15 cellular contexts compared by ENCODE assay signal in genomic region chr4:77801260-77801608, GRCh38. TPM values are rescaled to one million over a fixed set of nuclear protein-coding genes. Genes with fewer than 3 reads are reported as not detected.
DNase-seq lines count a peak whose midpoint lies in the region; ATAC-seq, FAIRE-seq and TF ChIP-seq lines count a peak whose summit lies in the region.
"Had no signal": no experiment of that assay in that cellular context is flagged by ENCODE, and none has a peak within 500 bp of the region (broad histone marks: within the 10 kb centered on the region; RNA-seq: fewer than 3 reads in every experiment).

No MANE protein-coding gene starts in this region.

- intact Hi-C loops in HepG2 (cut with micrococcal nuclease; ENCODE audit: unreplicated experiment) (no loop called here), lower lobe of right lung (cut with DNase I) (no loop called here), vagina (cut with DNase I) (no loop called here)

- H3K79me2 ChIP-seq in HepG2 (ENCODE audit: insufficient read depth, low read length), result peaks cover 86% of the 10 kb centered on the region

- 36% methylated on average over 1 of the region's 1 CpG for WGBS in liver
- 91% methylated on average over 1 of the region's 1 CpG for WGBS in HepG2 (ENCODE audit: low lambda C conversion rate)

- H3K9me3 ChIP-seq in liver (ENCODE audit: control insufficient read depth in 4 of 4, low read length in 3 of 4), result no peaks in the 10 kb centered on the region
- H3K9me3 ChIP-seq in HepG2 (ENCODE audit: low read length), result no peaks in the 10 kb centered on the region
- H3K9me3 ChIP-seq in lower lobe of right lung, result no peaks in the 10 kb centered on the region
- no peaks in the 10 kb centered on the region for H3K9me3 ChIP-seq in vagina
- H3K9me3 ChIP-seq in WERI-Rb-1 (ENCODE audit: severe bottlenecking), result no peaks in the 10 kb centered on the region
- H3K9me3 ChIP-seq: Caco-2, testis had no signal

- DNase-seq in HepG2 (ENCODE audit: low spot score) (no peak), lower lobe of right lung (no peak), vagina (ENCODE audit: extremely low spot score in 2 of 2) (no peak), WERI-Rb-1 (no peak)
- no peak for DNase-seq in activated CD8-positive, alpha-beta T cell treated with anti-CD3 and anti-CD28 coated beads, Interleukin-2, amount 10 ng/mL, durations not matched to agents 7 days and 5 days
- DNase-seq: activated effector memory CD4-positive, alpha-beta T cell treated with anti-CD3 and anti-CD28 coated beads, Interleukin-2, amount 50 U/mL, for 16 hours; Caco-2; hypothalamus; NCI-H82; stimulated activated CD4-positive, alpha-beta T cell treated with anti-CD3 and anti-CD28 coated beads, Interleukin-1b, Interleukin-23, amount 100 ng/mL, for 48 hours; testis had no signal

- no TSS peak for BruUV-seq in HepG2 (replicated peaks; lab: Mats Ljungman, UMichigan)

- H3K9ac ChIP-seq in liver (ENCODE audit: low read depth in 1 of 2, low read length in 2 of 2), result no peak overlapping the region
- no peak overlapping the region for H3K9ac ChIP-seq in HepG2 (ENCODE audit: insufficient read depth, low read depth, low read length)

- peaks cover 19% of the 10 kb centered on the region for H4K20me1 ChIP-seq in HepG2 (ENCODE audit: insufficient read depth, low read length)

- TF ChIP-seq RAD21 in liver (IDR thresholded peaks at IDR 0.05) (no peak), HepG2 (CRISPR knock-in tag; IDR thresholded peaks at IDR 0.05) (no peak)

- TF ChIP-seq POLR2A in HepG2 (IDR thresholded peaks at IDR 0.05; ENCODE audit: insufficient read depth in 1 of 2, low read depth in 2 of 2, low read length in 2 of 2) (no peak), vagina (IDR thresholded peaks at IDR 0.05) (no peak)

- H3K4me3 ChIP-seq in liver (ENCODE audit: low read depth in 1 of 3, low read length in 3 of 3) (no peak overlapping the region), HepG2 (replicated peaks in 1 of 3; ENCODE audit: insufficient read depth in 1 of 3, low read depth in 2 of 3, low read length in 3 of 3) (no peak overlapping the region), lower lobe of right lung (peak overlapping the region; percentile 9), vagina (no peak overlapping the region), WERI-Rb-1 (ENCODE audit: low read depth, low read length) (no peak overlapping the region)
- H3K4me3 ChIP-seq: testis had no signal

- peak overlapping the region; percentile 59 for H3K4me3 Mint-ChIP-seq in activated CD8-positive, alpha-beta T cell treated with anti-CD3 and anti-CD28 coated beads, Interleukin-2, amount 10 ng/mL, durations not matched to agents 7 days and 5 days

- H3K36me3 Mint-ChIP-seq in activated CD8-positive, alpha-beta T cell treated with anti-CD3 and anti-CD28 coated beads, Interleukin-2, amount 10 ng/mL, durations not matched to agents 7 days and 5 days (ENCODE audit: low read depth), result peaks cover 41% of the 10 kb centered on the region

- peaks cover 68% of the 10 kb centered on the region for H3K4me1 Mint-ChIP-seq in activated CD8-positive, alpha-beta T cell treated with anti-CD3 and anti-CD28 coated beads, Interleukin-2, amount 10 ng/mL, durations not matched to agents 7 days and 5 days (ENCODE audit: low read depth)

- H3K36me3 ChIP-seq in liver (ENCODE audit: control insufficient read depth in 4 of 4, insufficient read depth in 3 of 4, low read depth in 1 of 4, low read length in 3 of 4) (no peaks in the 10 kb centered on the region), HepG2 (replicated peaks in 1 of 2; ENCODE audit: control insufficient read depth in 1 of 2, insufficient read depth in 2 of 2, low read length in 2 of 2) (no peaks in the 10 kb centered on the region), lower lobe of right lung (no peaks in the 10 kb centered on the region), vagina (no peaks in the 10 kb centered on the region), WERI-Rb-1 (no peaks in the 10 kb centered on the region)

- POLR2A ChIA-PET in HepG2 (lab: Yijun Ruan, JAX), result no interaction called here
- POLR2A ChIA-PET in activated CD8-positive, alpha-beta T cell treated with anti-CD3 and anti-CD28 coated beads, Interleukin-2, amount 10 ng/mL, durations not matched to agents 7 days and 5 days (lab: Charles Lee), result interaction anchor here (1.1 to 3.8 kb wide), 10 partner anchors 9 to 69 kb away, joined by 3 to 49 read pairs (median 8); partner anchors contain the start of genes CNOT6L and MRPL1

- H3K27me3 ChIP-seq in liver (ENCODE audit: control insufficient read depth in 4 of 4, insufficient read depth in 4 of 4, low read length in 3 of 4) (no peaks in the 10 kb centered on the region), HepG2 (ENCODE audit: control insufficient read depth in 1 of 2, insufficient read depth in 2 of 2, low read length in 2 of 2) (no peaks in the 10 kb centered on the region), lower lobe of right lung (ENCODE audit: low read depth) (no peaks in the 10 kb centered on the region), vagina (no peaks in the 10 kb centered on the region), WERI-Rb-1 (ENCODE audit: insufficient read depth, low read depth, severe bottlenecking) (no peaks in the 10 kb centered on the region)
- H3K27me3 ChIP-seq: testis had no signal

- H3K4me1 ChIP-seq in liver (ENCODE audit: control insufficient read depth in 4 of 4, insufficient read depth in 4 of 4, low read length in 3 of 4), result peaks cover 0 to 22% (median 11%) of the 10 kb centered on the region in 4 donors
- peaks cover 36% of the 10 kb centered on the region for H3K4me1 ChIP-seq in HepG2 (ENCODE audit: insufficient read depth, low read length)
- peaks cover 52% of the 10 kb centered on the region for H3K4me1 ChIP-seq in lower lobe of right lung
- H3K4me1 ChIP-seq in vagina, result peaks cover 67% of the 10 kb centered on the region
- H3K4me1 ChIP-seq: Caco-2, testis had no signal

- in situ Hi-C loops in HepG2 (cut with HindIII; ENCODE audit: extremely low pct_ligation_motif_present, low pct_unique_long_range_greater_than_20kb), result no loop called here

- peaks cover 7% of the 10 kb centered on the region for H3K9me3 Mint-ChIP-seq in activated CD8-positive, alpha-beta T cell treated with anti-CD3 and anti-CD28 coated beads, Interleukin-2, amount 10 ng/mL, durations not matched to agents 7 days and 5 days (ENCODE audit: insufficient read depth)

- no peaks in the 10 kb centered on the region for H3K27me3 Mint-ChIP-seq in activated CD8-positive, alpha-beta T cell treated with anti-CD3 and anti-CD28 coated beads, Interleukin-2, amount 10 ng/mL, durations not matched to agents 7 days and 5 days (ENCODE audit: low read depth)

- H2AFZ ChIP-seq in HepG2 (ENCODE audit: low read length), result no peak overlapping the region

- TF ChIP-seq EP300 in HepG2 (IDR thresholded peaks at IDR 0.05; ENCODE audit: low read depth in 2 of 2, low read length in 2 of 2), result no peak
- no peak for TF ChIP-seq EP300 in HepG2 (CRISPR knock-in tag; IDR thresholded peaks at IDR 0.05; ENCODE audit: borderline replicate concordance)

- no peak overlapping the region for H3K4me2 ChIP-seq in HepG2 (ENCODE audit: low read depth, low read length)

- no peak for FAIRE-seq in HepG2 (lab: Jason Lieb, UNC)
- FAIRE-seq: GM12891 had no signal

- H3K27ac ChIP-seq in liver (ENCODE audit: low read depth in 1 of 2, low read length in 2 of 2) (peak overlapping the region; percentile 19 to 28), HepG2 (ENCODE audit: extremely low read length, insufficient read depth, low read length) (no peak overlapping the region), lower lobe of right lung (no peak overlapping the region), vagina (peak overlapping the region; percentile 29), WERI-Rb-1 (no peak overlapping the region)
- H3K27ac ChIP-seq: testis had no signal

- CTCF ChIA-PET in HepG2 (lab: Yijun Ruan, JAX; ENCODE audit: low intra/inter-chr PET ratio, low total read pairs), result no interaction called here
- CTCF ChIA-PET in activated CD8-positive, alpha-beta T cell treated with anti-CD3 and anti-CD28 coated beads, Interleukin-2, amount 10 ng/mL, durations not matched to agents 7 days and 5 days (lab: Charles Lee), result interaction anchor here (1.2 to 3.0 kb wide), 9 partner anchors 9 to 72 kb away, joined by 3 to 22 read pairs (median 4); partner anchors contain the start of genes CNOT6L and MRPL1

- peak overlapping the region; percentile 80 for H3K27ac Mint-ChIP-seq in activated CD8-positive, alpha-beta T cell treated with anti-CD3 and anti-CD28 coated beads, Interleukin-2, amount 10 ng/mL, durations not matched to agents 7 days and 5 days

- TF ChIP-seq CTCF in liver (IDR thresholded peaks at IDR 0.05; ENCODE audit: low read depth, low read length, missing input control) (no peak), HepG2 (CRISPR knock-in tag; IDR thresholded peaks at IDR 0.05) (no peak), lower lobe of right lung (IDR thresholded peaks at IDR 0.05) (no peak), vagina (IDR thresholded peaks at IDR 0.05) (no peak), WERI-Rb-1 (IDR thresholded peaks at IDR 0.05; ENCODE audit: low read depth, low read length) (no peak)

- ATAC-seq in HepG2 (no peak), lower lobe of right lung (no peak), HG03139 (IDR thresholded peaks at IDR 0.05; ENCODE audit: unreplicated experiment) (no peak), HG02840 (IDR thresholded peaks at IDR 0.05; ENCODE audit: low FRiP score, unreplicated experiment) (no peak)
- ATAC-seq in activated CD8-positive, alpha-beta T cell treated with anti-CD3 and anti-CD28 coated beads, Interleukin-2, amount 10 ng/mL, durations not matched to agents 7 days and 5 days, result peak; percentile 46

RNA-seq across cellular contexts. Expression of gene CNOT6L, which starts 17.9 kb away (rescaled TPM):
- 10 to 100 TPM; 14.8 to 17.7 TPM for total RNA-seq in liver
- 1 to 10 TPM; 4.4 to 6.2 TPM for polyA plus RNA-seq in liver
- total RNA-seq in HepG2 (2016; rRNA removed; fragmentation: Illumina TruSeq; extraction: Trizol), result 13.5 and 33.3 TPM in 2 replicates
- total RNA-seq in HepG2 (2016; cell fraction: cytosol; rRNA removed; fragmentation: Illumina TruSeq; extraction: Trizol; ENCODE audit: low read depth), result 58.5 and 71.5 TPM in 2 replicates
- total RNA-seq in HepG2 (2016; cell fraction: insoluble cytoplasmic fraction; rRNA removed; fragmentation: Illumina TruSeq; extraction: Trizol), result 14.5 and 30.1 TPM in 2 replicates
- total RNA-seq in HepG2 (2016; cell fraction: membrane; rRNA removed; fragmentation: Illumina TruSeq; extraction: Trizol), result 17.4 and 18.7 TPM in 2 replicates
- 17.2 and 19.6 TPM in 2 replicates for total RNA-seq in HepG2 (2016; cell fraction: nucleus; rRNA removed; fragmentation: Illumina TruSeq; extraction: Trizol)
- polyA plus RNA-seq in HepG2 (2011; rRNA removed), result 7.2 and 7.9 TPM in 2 replicates
- polyA plus RNA-seq in HepG2 (2011; cell fraction: cytosol; rRNA removed), result 3.4 and 5.3 TPM in 2 replicates
- 6.9 and 8.7 TPM in 2 replicates for polyA plus RNA-seq in HepG2 (2011; cell fraction: nucleus; rRNA removed)
- polyA plus RNA-seq in HepG2 (2012), result 12.0 and 14.2 TPM in 2 replicates
- 0.74 and 0.78 TPM in 2 replicates for polyA plus RNA-seq in HepG2 (2016; cell fraction: cytosol; fragmentation: Illumina TruSeq; extraction: Trizol; ENCODE audit: low read depth)
- polyA plus RNA-seq in HepG2 (2016; cell fraction: insoluble cytoplasmic fraction; fragmentation: Illumina TruSeq; extraction: Trizol; ENCODE audit: low read depth), result 17.9 and 19.3 TPM in 2 replicates
- 4.2 and 4.3 TPM in 2 replicates for polyA plus RNA-seq in HepG2 (2016; cell fraction: membrane; fragmentation: Illumina TruSeq; extraction: Trizol; ENCODE audit: low read depth)
- polyA plus RNA-seq in HepG2 (2016; cell fraction: nucleus; fragmentation: Illumina TruSeq; extraction: Trizol; ENCODE audit: insufficient read depth, low read depth), result 12.5 and 14.3 TPM in 2 replicates
- 21.7 and 27.8 TPM in 2 replicates for polyA minus RNA-seq in HepG2 (2011; rRNA and poly(A)+ RNA removed; ENCODE audit: low replicate concordance)
- 27.0 and 36.9 TPM in 2 replicates for polyA minus RNA-seq in HepG2 (2011; cell fraction: cytosol; rRNA and poly(A)+ RNA removed)
- 45.2 and 52.0 TPM in 2 replicates for polyA minus RNA-seq in HepG2 (2011; cell fraction: nucleus; rRNA and poly(A)+ RNA removed)
- total RNA-seq in activated CD8-positive, alpha-beta T cell treated with anti-CD3 and anti-CD28 coated beads, Interleukin-2, amount 10 ng/mL, durations not matched to agents 7 days and 5 days, result 100 to 1,000 TPM; 107 to 108 TPM
- 54.1 TPM for total RNA-seq in lower lobe of right lung
- 22.1 TPM for total RNA-seq in vagina

Comparison
In these comparisons a context has a peak if more than half of its experiments do, and no peak if none do; other contexts are left out.
1. H3K27ac ChIP-seq: peak in liver (2 of 2) and vagina (single experiment); none in HepG2 (single experiment), lower lobe of right lung (single experiment) and WERI-Rb-1 (single experiment).